In the genomic region with DNA sequence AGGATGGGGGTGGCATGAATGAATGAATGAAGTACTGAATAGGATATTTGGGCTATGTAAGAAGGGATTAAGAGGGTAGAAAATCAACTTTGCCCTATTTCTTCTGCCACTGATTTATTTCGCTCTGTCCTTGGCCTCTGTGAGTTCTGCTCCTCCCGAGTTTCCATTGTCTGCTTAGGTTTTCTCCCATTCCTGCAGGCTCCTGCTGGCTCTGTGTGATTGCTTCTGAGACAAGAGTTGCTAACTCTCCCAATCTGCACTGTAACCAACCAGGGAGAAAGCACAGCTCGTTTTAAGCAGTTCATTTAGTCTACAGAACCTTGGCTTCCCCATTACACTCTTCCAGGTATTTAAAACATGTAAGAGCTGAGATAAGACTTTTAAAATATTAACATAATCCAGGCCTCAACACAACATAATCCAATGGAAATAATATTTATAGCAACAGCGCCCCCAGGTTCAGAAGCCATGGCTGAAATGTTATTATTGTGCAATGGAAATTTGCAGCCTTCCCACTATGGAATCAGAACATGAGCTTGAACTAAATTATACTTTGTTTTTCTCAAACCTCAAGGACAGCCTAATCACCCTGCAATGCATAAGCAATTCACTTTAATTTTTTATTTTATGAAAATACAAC, we compare ENCODE assay signal across 21 cellular contexts.
DNase-seq lines count a peak whose midpoint lies in the region; ATAC-seq and TF ChIP-seq lines count a peak whose summit lies in the region.
"Had no signal": no experiment of that assay in that cellular context is flagged by ENCODE, and none has a peak within 500 bp of the region (broad histone marks: within the 10 kb centered on the region; RNA-seq: fewer than 3 reads in every experiment).

No MANE protein-coding gene starts in this region.

- H3K9me2 ChIP-seq in GM23338 (ENCODE audit: insufficient read depth): no peaks in the 10 kb centered on the region
- no peaks in the 10 kb centered on the region for H3K9me2 ChIP-seq in PC-3 (replicated peaks; ENCODE audit: low read length)
- H3K9me2 ChIP-seq in PC-9 (ENCODE audit: insufficient read depth): no peaks in the 10 kb centered on the region

- in situ Hi-C loops in G401 (cut with HindIII; ENCODE audit: low sequenced_read_pairs): no loop called here

- TF ChIP-seq CTCF in GM23338 (conservative IDR thresholded peaks at IDR 0.05; ENCODE audit: low read depth in 2 of 2) (peak in 1 of 2 experiments; percentile 19; a peak in 3 of 4 replicates), PC-3 (conservative IDR thresholded peaks at IDR 0.05; ENCODE audit: low read depth, low read length) (peak; percentile 21; the same call in 1 of the 2 replicates), retinal pigment epithelial cell (conservative IDR thresholded peaks at IDR 0.05; ENCODE audit: low read depth, low read length) (peak; percentile 28), CD14-positive monocyte (IDR thresholded peaks at IDR 0.05) (no peak), omental fat pad (IDR thresholded peaks at IDR 0.05) (no peak), PC-9 (conservative IDR thresholded peaks at IDR 0.05) (no peak)

- no TSS peak for BruUV-seq in PC-3 (replicated peaks; lab: Mats Ljungman, UMichigan)
- no TSS peak for BruUV-seq in PC-9 (replicated peaks; lab: Mats Ljungman, UMichigan)

- H3K9me3 ChIP-seq in PC-3 (ENCODE audit: low read length) (no peaks in the 10 kb centered on the region), PC-9 (ENCODE audit: insufficient read depth, low read depth) (no peaks in the 10 kb centered on the region)
- H3K9me3 ChIP-seq: Caco-2 had no signal

- no peak overlapping the region for H3K4me3 Mint-ChIP-seq in GM23338
- H3K4me3 Mint-ChIP-seq in CD14-positive monocyte: no peak overlapping the region
- H3K4me3 Mint-ChIP-seq: activated CD4-positive, alpha-beta T cell treated with anti-CD3 and anti-CD28 coated beads for 36 hours; IgD-negative memory B cell; stimulated activated naive CD8-positive, alpha-beta T cell treated with anti-CD3 and anti-CD28 coated beads, Interleukin-15, amount 100 ng/mL, for 72 hours had no signal

- H3K4me1 ChIP-seq in GM23338 (ENCODE audit: insufficient read depth) (0 out of 2 replicates have a peak, but pooled peaks cover 5% of the 10 kb centered on the region), PC-3 (ENCODE audit: insufficient read depth, low read length) (peaks cover 14% of the 10 kb centered on the region), PC-9 (replicated peaks; ENCODE audit: insufficient read depth) (peaks cover 4% of the 10 kb centered on the region; the same call in 1 of the 2 replicates)

- H3K27me3 ChIP-seq in GM23338 (ENCODE audit: insufficient read depth) (no peaks in the 10 kb centered on the region), PC-3 (ENCODE audit: low read length) (no peaks in the 10 kb centered on the region), PC-9 (ENCODE audit: insufficient read depth, low read depth) (peaks cover 49% of the 10 kb centered on the region)

- H3K36me3 ChIP-seq in GM23338 (ENCODE audit: insufficient read depth) (no peaks in the 10 kb centered on the region), PC-3 (ENCODE audit: low read depth, low read length) (no peaks in the 10 kb centered on the region), PC-9 (ENCODE audit: low read depth) (no peaks in the 10 kb centered on the region)

- DNase-seq in GM23338 (ENCODE audit: low spot score) (no peak), PC-3 (no peak), fibroblast of gingiva (ENCODE audit: low read depth) (peak; percentile 21), retinal pigment epithelial cell (ENCODE audit: low read depth) (no peak), G401 (ENCODE audit: low spot score) (no peak), CD14-positive monocyte (ENCODE audit: low spot score) (no peak), omental fat pad (ENCODE audit: low spot score) (no peak), PC-9 (no peak)
- DNase-seq: activated CD4-positive, alpha-beta T cell treated with anti-CD3 and anti-CD28 coated beads for 36 hours; AML-193; amniotic stem cell; Caco-2; cerebellar nuclear complex; effector memory CD4-positive, alpha-beta T cell; midbrain; NCI-H1092 treated with DMSO at 0.1 percent for 48 hours; right cardiac atrium; RPMI8226; stimulated activated CD4-positive, alpha-beta T cell treated with anti-CD3 and anti-CD28 coated beads, Interleukin-2, amount 100 ng/mL, for 24 hours; stimulated activated naive CD8-positive, alpha-beta T cell treated with anti-CD3 and anti-CD28 coated beads, Interleukin-15, amount 100 ng/mL, for 72 hours had no signal

- H4K20me1 ChIP-seq in GM23338 (replicated peaks; ENCODE audit: insufficient read depth) (no peaks in the 10 kb centered on the region), PC-3 (ENCODE audit: low read length) (no peaks in the 10 kb centered on the region), PC-9 (ENCODE audit: insufficient read depth) (no peaks in the 10 kb centered on the region)

- ATAC-seq in GM23338 (peak; percentile 62), PC-3 (no peak), omental fat pad (ENCODE audit: low FRiP score) (no peak)
- ATAC-seq: activated CD4-positive, alpha-beta T cell treated with anti-CD3 and anti-CD28 coated beads for 36 hours; right cardiac atrium; stimulated activated naive CD8-positive, alpha-beta T cell treated with anti-CD3 and anti-CD28 coated beads, Interleukin-15, amount 100 ng/mL, for 72 hours had no signal

- H3K9me3 Mint-ChIP-seq in GM23338 (no peaks in the 10 kb centered on the region), CD14-positive monocyte (peaks cover 0 to 2% (median 0%) of the 10 kb centered on the region in 7 donors)
- H3K9me3 Mint-ChIP-seq: IgD-negative memory B cell; stimulated activated naive CD8-positive, alpha-beta T cell treated with anti-CD3 and anti-CD28 coated beads, Interleukin-15, amount 100 ng/mL, for 72 hours had no signal

- CTCF ChIA-PET in PC-3 (lab: Charles Lee): no interaction called here
- CTCF ChIA-PET in PC-9 (lab: Charles Lee): interaction anchor here (0.6 kb wide), 1 partner anchor 135 kb away, joined by 3 read pairs; no protein-coding TSS in a partner anchor

- H3K27ac ChIP-seq in GM23338 (ENCODE audit: low read depth): no peak overlapping the region
- H3K27ac ChIP-seq in PC-3 (ENCODE audit: low read length): no peak overlapping the region
- no peak overlapping the region for H3K27ac ChIP-seq in PC-9

- H3K79me2 ChIP-seq in GM23338 (replicated peaks; ENCODE audit: insufficient read depth) (no peaks in the 10 kb centered on the region), PC-3 (ENCODE audit: low read length) (no peaks in the 10 kb centered on the region), PC-9 (ENCODE audit: low read depth) (no peaks in the 10 kb centered on the region)

- intact Hi-C loops in PC-3 (cut with micrococcal nuclease) (loop anchor here (10.0 kb wide), 1 partner anchor 94 kb away; no protein-coding TSS in a partner anchor), CD14-positive monocyte (cut with micrococcal nuclease) (no loop called here), PC-9 (cut with micrococcal nuclease; ENCODE audit: unreplicated experiment) (no loop called here)

- H2AFZ ChIP-seq in GM23338 (0 out of 2 replicates have a peak overlapping the region, but pooled peaks have one; percentile 32), PC-3 (ENCODE audit: low read length) (no peak overlapping the region), PC-9 (no peak overlapping the region)

- no peak overlapping the region for H3K9ac ChIP-seq in PC-3 (ENCODE audit: low read length)

- peaks cover 4% of the 10 kb centered on the region for H3K4me1 Mint-ChIP-seq in GM23338
- H3K4me1 Mint-ChIP-seq in CD14-positive monocyte: no peaks in the 10 kb centered on the region
- H3K4me1 Mint-ChIP-seq: activated CD4-positive, alpha-beta T cell treated with anti-CD3 and anti-CD28 coated beads for 36 hours; IgD-negative memory B cell; stimulated activated naive CD8-positive, alpha-beta T cell treated with anti-CD3 and anti-CD28 coated beads, Interleukin-15, amount 100 ng/mL, for 72 hours had no signal

- H3K36me3 Mint-ChIP-seq in GM23338 (ENCODE audit: low read depth) (no peaks in the 10 kb centered on the region), CD14-positive monocyte (no peaks in the 10 kb centered on the region)
- H3K36me3 Mint-ChIP-seq: IgD-negative memory B cell had no signal

- H3F3A ChIP-seq in GM23338 (replicated peaks; ENCODE audit: low read depth): no peaks in the 10 kb centered on the region
- no peaks in the 10 kb centered on the region for H3F3A ChIP-seq in PC-3 (ENCODE audit: low read length, unreplicated experiment)
- peaks cover 5% of the 10 kb centered on the region; the same call in 1 of the 2 replicates for H3F3A ChIP-seq in PC-9 (ENCODE audit: insufficient read depth, low read depth)

- H3K27ac Mint-ChIP-seq in GM23338 (no peak overlapping the region), CD14-positive monocyte (no peak overlapping the region)
- H3K27ac Mint-ChIP-seq: activated CD4-positive, alpha-beta T cell treated with anti-CD3 and anti-CD28 coated beads for 36 hours; IgD-negative memory B cell; stimulated activated naive CD8-positive, alpha-beta T cell treated with anti-CD3 and anti-CD28 coated beads, Interleukin-15, amount 100 ng/mL, for 72 hours had no signal

- no peaks in the 10 kb centered on the region for H3K27me3 Mint-ChIP-seq in GM23338 (ENCODE audit: insufficient read depth, low read depth, poor library complexity)
- peaks cover 0 to 9% (median 1%) of the 10 kb centered on the region in 3 donors for H3K27me3 Mint-ChIP-seq in CD14-positive monocyte (ENCODE audit: low read depth in 3 of 3)

- POLR2A ChIA-PET in PC-3 (lab: Charles Lee; ENCODE audit: unreplicated experiment): no interaction called here
- POLR2A ChIA-PET in PC-9 (lab: Charles Lee; ENCODE audit: unreplicated experiment): no interaction called here

- H3K4me3 ChIP-seq in GM23338 (no peak overlapping the region), PC-3 (ENCODE audit: low read length) (no peak overlapping the region), retinal pigment epithelial cell (ENCODE audit: low read length) (no peak overlapping the region), PC-9 (no peak overlapping the region)

- H3K4me2 ChIP-seq in GM23338 (no peak overlapping the region), PC-3 (ENCODE audit: low read length) (no peak overlapping the region), PC-9 (no peak overlapping the region)

TF ChIP-seq in GM23338, 12 proteins besides CTCF, POLR2A, EP300 and RAD21 (continues in another document):
- TF ChIP-seq, protein P1, sequence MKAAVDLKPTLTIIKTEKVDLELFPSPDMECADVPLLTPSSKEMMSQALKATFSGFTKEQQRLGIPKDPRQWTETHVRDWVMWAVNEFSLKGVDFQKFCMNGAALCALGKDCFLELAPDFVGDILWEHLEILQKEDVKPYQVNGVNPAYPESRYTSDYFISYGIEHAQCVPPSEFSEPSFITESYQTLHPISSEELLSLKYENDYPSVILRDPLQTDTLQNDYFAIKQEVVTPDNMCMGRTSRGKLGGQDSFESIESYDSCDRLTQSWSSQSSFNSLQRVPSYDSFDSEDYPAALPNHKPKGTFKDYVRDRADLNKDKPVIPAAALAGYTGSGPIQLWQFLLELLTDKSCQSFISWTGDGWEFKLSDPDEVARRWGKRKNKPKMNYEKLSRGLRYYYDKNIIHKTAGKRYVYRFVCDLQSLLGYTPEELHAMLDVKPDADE (IDR thresholded peaks at IDR 0.05): no peak

Comparison
In these comparisons a context has a peak if more than half of its experiments do, and no peak if none do; other contexts are left out.
1. CTCF ChIP-seq: peak in PC-3 (single experiment) and retinal pigment epithelial cell (single experiment); none in CD14-positive monocyte (single experiment), omental fat pad (0 of 3) and PC-9 (single experiment).